ENCODE assay signal across 9 cellular contexts in the genomic region with DNA sequence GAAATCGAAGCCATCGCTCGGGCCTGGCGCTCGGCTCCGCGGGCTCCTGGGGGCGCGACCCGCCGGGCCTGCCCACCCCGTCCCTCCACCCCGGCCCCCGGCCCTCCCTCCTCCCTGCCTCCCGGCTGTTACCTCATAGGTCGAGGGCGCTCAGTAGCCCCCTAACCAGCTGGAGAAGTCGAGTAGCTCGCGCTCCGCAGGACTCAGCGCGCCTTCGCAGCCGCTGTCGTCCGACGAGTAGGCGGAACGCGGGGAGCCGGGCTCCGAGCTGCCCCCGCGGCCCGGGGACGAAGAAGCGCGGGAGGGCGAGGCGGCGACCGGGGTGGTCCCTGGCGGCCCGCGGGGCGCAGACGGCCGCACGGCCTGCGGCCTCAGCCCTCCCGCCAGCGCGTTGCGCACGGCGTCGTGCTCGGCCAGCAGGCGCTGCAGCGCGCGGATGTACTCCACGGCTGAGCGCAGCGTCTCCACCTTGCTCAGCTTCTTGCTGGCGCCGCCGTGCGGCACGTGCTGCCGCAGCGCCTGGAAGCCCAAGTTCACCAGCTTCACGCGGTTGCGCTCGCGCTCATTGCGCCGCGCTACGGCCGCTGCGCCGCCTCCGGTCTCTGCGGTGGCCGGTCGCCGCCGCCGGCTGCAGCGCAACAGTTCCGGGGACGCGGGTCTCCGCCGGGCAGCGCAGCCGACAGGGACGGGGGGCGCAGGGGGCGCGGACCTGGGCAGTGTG. TPM values are rescaled to one million over a fixed set of nuclear protein-coding genes. Genes with fewer than 3 reads are reported as not detected.
DNase-seq lines count a peak whose midpoint lies in the region; ATAC-seq and TF ChIP-seq lines count a peak whose summit lies in the region.
"Had no signal": no experiment of that assay in that cellular context is flagged by ENCODE, and none has a peak within 500 bp of the region (broad histone marks: within the 10 kb centered on the region; RNA-seq: fewer than 3 reads in every experiment).

No MANE protein-coding gene starts in this region.

- H3K4me1 ChIP-seq in psoas muscle: peaks cover 4% of the 10 kb centered on the region

- peak overlapping the region; percentile 46 for H3K4me3 ChIP-seq in psoas muscle

- H3K4me1 Mint-ChIP-seq in activated naive CD8-positive, alpha-beta T cell (ENCODE audit: low read depth): peaks cover 27% of the 10 kb centered on the region

- H3K36me3 Mint-ChIP-seq in activated naive CD8-positive, alpha-beta T cell: peaks cover 2% of the 10 kb centered on the region

- WGBS in psoas muscle, 3 donors: 0 to 1% (median 1%) methylated on average over 34 to 104 of the region's 104 CpGs

- H3K27ac ChIP-seq in psoas muscle: no peak overlapping the region

- H3K36me3 ChIP-seq in psoas muscle (ENCODE audit: insufficient read depth in 1 of 2, low read depth in 1 of 2): no peaks in the 10 kb centered on the region

- ATAC-seq in left cardiac atrium: peak; percentile 39 to 46
- ATAC-seq in psoas muscle: peak in 3 of 4 donors; percentile 30 to 49 (median 42)
- ATAC-seq in GM19467 (IDR thresholded peaks at IDR 0.05; ENCODE audit: unreplicated experiment): no peak

- H3K27ac Mint-ChIP-seq in activated naive CD8-positive, alpha-beta T cell: no peak overlapping the region

- H3K4me3 Mint-ChIP-seq in activated naive CD8-positive, alpha-beta T cell: peak overlapping the region; percentile 64

- H3K27me3 ChIP-seq in psoas muscle (ENCODE audit: insufficient read depth in 3 of 3, low read length in 2 of 3): peaks cover 0 to 83% (median 42%) of the 10 kb centered on the region in 3 donors

- H3K9me3 Mint-ChIP-seq in activated naive CD8-positive, alpha-beta T cell (ENCODE audit: low read depth): no peaks in the 10 kb centered on the region

- H3K9me3 ChIP-seq in psoas muscle: no peaks in the 10 kb centered on the region

- DNase-seq in DMS 273 (lab: John Stamatoyannopoulos, UW; ENCODE audit: unreplicated experiment): peak; percentile 72
- peak; percentile 32 for DNase-seq in NCI-H2171 (lab: John Stamatoyannopoulos, UW)
- peak; percentile 50 for DNase-seq in left cardiac atrium
- peak in 1 of 2 donors; percentile 61 for DNase-seq in psoas muscle
- no peak for DNase-seq in NAMALWA (ENCODE audit: low spot score)
- DNase-seq in GOT3 (lab: John Stamatoyannopoulos, UW): no peak

- TF ChIP-seq CTCF in psoas muscle (IDR thresholded peaks at IDR 0.05): no peak

- intact Hi-C loops in left cardiac atrium (cut with DNase I) (no loop called here), psoas muscle (cut with DNase I) (no loop called here)

- peaks cover 3% of the 10 kb centered on the region for H3K27me3 Mint-ChIP-seq in activated naive CD8-positive, alpha-beta T cell

RNA-seq across cellular contexts. Expression of a gene that starts 0.6 kb away (rescaled TPM):
- total RNA-seq in left cardiac atrium (under 1 TPM; 0.39 to 0.50 TPM), psoas muscle (not detected)
- under 1 TPM in 2 of 3 donors, not detected in 1; 0.03 to 0.08 TPM for polyA plus RNA-seq in psoas muscle
- total RNA-seq: myocyte had no signal

RNA-seq across cellular contexts. Expression of a gene that starts 32.0 kb away (rescaled TPM):
- 10 to 100 TPM in 1 of 2 donors, 1 to 10 TPM in 1; 4.8 to 19.1 TPM for total RNA-seq in left cardiac atrium
- under 1 TPM in 3 of 4 donors, not detected in 1; 0.21 to 0.40 (median 0.22) TPM for total RNA-seq in psoas muscle
- under 1 TPM; 0.04 to 0.18 (median 0.12) TPM for polyA plus RNA-seq in psoas muscle
- total RNA-seq: myocyte had no signal

RNA-seq across cellular contexts. Expression of a gene that starts 32.1 kb away (rescaled TPM):
- total RNA-seq in left cardiac atrium (10 to 100 TPM; 11.6 to 15.0 TPM), psoas muscle (under 1 TPM in 3 of 4 donors, not detected in 1; 0.13 to 0.56 (median 0.54) TPM)
- under 1 TPM; 0.04 to 0.29 (median 0.04) TPM for polyA plus RNA-seq in psoas muscle
- total RNA-seq: myocyte had no signal

Comparison
In these comparisons a context has a peak if more than half of its experiments do, and no peak if none do; other contexts are left out.
1. DNase-seq: peak in DMS 273 (single experiment), NCI-H2171 (single experiment) and left cardiac atrium (single experiment); none in NAMALWA (single experiment) and GOT3 (single experiment).
2. RNA of a gene that starts 32.0 kb away (total RNA-seq): 4.8 to 19.1 TPM in left cardiac atrium; 0.21 to 0.40 TPM in psoas muscle; every median in the first group is over 4 times any median in the second.
3. RNA of a gene that starts 32.1 kb away (total RNA-seq): 11.6 to 15.0 TPM in left cardiac atrium; 0.13 to 0.56 TPM in psoas muscle; every median in the first group is over 4 times any median in the second.